In genomic region chr19:9848060-9848459, GRCh38 we compare ENCODE assay signal across 8 cellular contexts. TPM values are rescaled to one million over a fixed set of nuclear protein-coding genes. Genes with fewer than 3 reads are reported as not detected.
DNase-seq lines count a peak whose midpoint lies in the region; ATAC-seq and TF ChIP-seq lines count a peak whose summit lies in the region.

No MANE protein-coding gene starts in this region.

- no peaks in the 10 kb centered on the region for H3K27me3 Mint-ChIP-seq in natural killer cell (ENCODE audit: low read depth in 2 of 2)

- H3K9me3 Mint-ChIP-seq in natural killer cell = no peaks in the 10 kb centered on the region

- intact Hi-C loops in natural killer cell (cut with micrococcal nuclease) (no loop called here), stomach (cut with DNase I; ENCODE audit: low total_unique reads) (no loop called here)

- TF ChIP-seq EP300 in stomach (IDR thresholded peaks at IDR 0.05) = no peak

- 71 to 87% (median 71%) methylated on average over 2 to 4 of the region's 4 CpGs for WGBS in stomach, 5 donors

- H3K36me3 ChIP-seq in stomach = peaks cover 32 to 86% (median 78%) of the 10 kb centered on the region in 4 donors

- peaks cover 5% of the 10 kb centered on the region for H3K36me3 Mint-ChIP-seq in natural killer cell

- peaks cover 18 to 30% of the 10 kb centered on the region in 2 donors for H3K4me1 Mint-ChIP-seq in natural killer cell

- TF ChIP-seq CTCF in natural killer cell (IDR thresholded peaks at IDR 0.05) (peak; percentile 30), stomach (IDR thresholded peaks at IDR 0.05) (no peak)

- ATAC-seq in natural killer cell = peak in 2 of 3 donors; percentile 64 to 68

- no peak overlapping the region for H3K4me3 Mint-ChIP-seq in natural killer cell

- DNase-seq in ELR (ENCODE audit: low read depth) = peak; percentile 32
- peak; percentile 7 for DNase-seq in NCI-H2227 treated with DMSO at 0.1 percent for 48 hours (lab: John Stamatoyannopoulos, UW)
- peak; percentile 31 for DNase-seq in astrocyte of the hippocampus (ENCODE audit: low read depth, low spot score)
- DNase-seq in natural killer cell = peak; percentile 22
- DNase-seq in SHP77 (lab: John Stamatoyannopoulos, UW) = no peak
- DNase-seq in NCI-H526 treated with DMSO at 0.1 percent for 48 hours (lab: John Stamatoyannopoulos, UW) = no peak
- no peak for DNase-seq in stomach
- DNase-seq in NCI-H187 treated with DMSO at 0.1 percent for 48 hours (lab: John Stamatoyannopoulos, UW) = no peak

- peaks cover 0 to 8% (median 3%) of the 10 kb centered on the region in 4 donors for H3K9me3 ChIP-seq in stomach

- no peaks in the 10 kb centered on the region for H3K27me3 ChIP-seq in stomach

- H3K27ac ChIP-seq in stomach = no peak overlapping the region

- H3K4me1 ChIP-seq in stomach = peaks cover 0 to 19% (median 7%) of the 10 kb centered on the region in 4 donors

- TF ChIP-seq POLR2A in stomach (IDR thresholded peaks at IDR 0.05) = no peak

- H3K4me3 ChIP-seq in stomach = no peak overlapping the region

- peak overlapping the region in 1 of 2 donors; percentile 61 for H3K27ac Mint-ChIP-seq in natural killer cell

RNA-seq across cellular contexts. Expression of gene PIN1, which starts 12.9 kb away (rescaled TPM):
- total RNA-seq in natural killer cell (10 to 100 TPM; 68.3 to 82.6 (median 74.8) TPM), stomach (100 to 1,000 TPM in 1 of 5 donors, 10 to 100 TPM in 4; 24.2 to 101 (median 41.1) TPM)
- polyA plus RNA-seq in stomach = 100 to 1,000 TPM in 1 of 3 donors, 10 to 100 TPM in 2; 94.1 to 105 (median 96.6) TPM

RNA-seq across cellular contexts. Expression of gene UBL5, which starts 20.3 kb away (rescaled TPM):
- total RNA-seq in natural killer cell (100 to 1,000 TPM; 193 to 239 (median 194) TPM), stomach (100 to 1,000 TPM in 3 of 5 donors, 10 to 100 TPM in 2; 11.3 to 213 (median 124) TPM)
- polyA plus RNA-seq in stomach = 100 to 1,000 TPM; 864 to 962 (median 934) TPM

RNA-seq across cellular contexts. Expression of gene FBXL12, which starts 29.2 kb away (rescaled TPM):
- total RNA-seq in natural killer cell (10 to 100 TPM; 36.9 to 46.8 (median 43.6) TPM), stomach (100 to 1,000 TPM in 1 of 5 donors, 10 to 100 TPM in 4; 11.1 to 185 (median 29.0) TPM)
- 10 to 100 TPM; 12.3 to 18.3 (median 17.4) TPM for polyA plus RNA-seq in stomach

Comparison
In these comparisons a context has a peak if more than half of its experiments do, and no peak if none do; other contexts are left out.
1. DNase-seq: peak in ELR (single experiment), NCI-H2227 treated with DMSO at 0.1 percent for 48 hours (single experiment), astrocyte of the hippocampus (single experiment) and natural killer cell (single experiment); none in SHP77 (0 of 2), NCI-H526 treated with DMSO at 0.1 percent for 48 hours (single experiment), stomach (single experiment) and NCI-H187 treated with DMSO at 0.1 percent for 48 hours (single experiment).